11 cellular contexts compared by ENCODE assay signal in genomic region chr13:80040219-80040976, GRCh38.
A peak's percentile ranks its signal among the peaks of the same experiment; 100 is the strongest.
DNase-seq lines count a peak whose midpoint lies in the region; ATAC-seq and TF ChIP-seq lines count a peak whose summit lies in the region.
"Had no signal": no experiment of that assay in that cellular context is flagged by ENCODE, and none has a peak within 500 bp of the region (broad histone marks: within the 10 kb centered on the region; RNA-seq: fewer than 3 reads in every experiment).

No MANE protein-coding gene starts in this region.

- no peak overlapping the region for H2AFZ ChIP-seq in smooth muscle cell (ENCODE audit: low read depth)

- H3K4me2 ChIP-seq in smooth muscle cell: peak overlapping the region; percentile 57

- ATAC-seq in gastroesophageal sphincter: peak; percentile 77
- ATAC-seq in effector memory CD8-positive, alpha-beta T cell (replicated peaks): no peak
- no peak for ATAC-seq in HG03439 (IDR thresholded peaks at IDR 0.05; ENCODE audit: unreplicated experiment)

- H3K9ac ChIP-seq in smooth muscle cell (ENCODE audit: low read depth): peak overlapping the region; percentile 39

- peaks cover 23% of the 10 kb centered on the region for H3F3A ChIP-seq in smooth muscle cell (ENCODE audit: low read depth)

- H3K27me3 ChIP-seq in gastroesophageal sphincter (no peaks in the 10 kb centered on the region), smooth muscle cell (ENCODE audit: low read depth) (no peaks in the 10 kb centered on the region)
- H3K27me3 ChIP-seq: heart right ventricle had no signal

- H3K27ac ChIP-seq in gastroesophageal sphincter (no peak overlapping the region), smooth muscle cell (ENCODE audit: low read depth) (peak overlapping the region; percentile 86)
- H3K27ac ChIP-seq: heart right ventricle, WERI-Rb-1 had no signal

- no peak overlapping the region for H3K27ac Mint-ChIP-seq in effector memory CD8-positive, alpha-beta T cell
- no peak overlapping the region for H3K27ac Mint-ChIP-seq in type B pancreatic cell

- H3K27me3 Mint-ChIP-seq in effector memory CD8-positive, alpha-beta T cell: no peaks in the 10 kb centered on the region
- H3K27me3 Mint-ChIP-seq in type B pancreatic cell: no peaks in the 10 kb centered on the region

- H3K36me3 ChIP-seq in gastroesophageal sphincter (no peaks in the 10 kb centered on the region), smooth muscle cell (ENCODE audit: low read depth) (no peaks in the 10 kb centered on the region)
- H3K36me3 ChIP-seq: heart right ventricle, WERI-Rb-1 had no signal

- no peaks in the 10 kb centered on the region for H3K79me2 ChIP-seq in smooth muscle cell (ENCODE audit: low read depth)

- no peak for TF ChIP-seq CTCF in gastroesophageal sphincter (IDR thresholded peaks at IDR 0.05)
- no peak for TF ChIP-seq CTCF in smooth muscle cell (IDR thresholded peaks at IDR 0.05; ENCODE audit: borderline replicate concordance, insufficient read depth, poor library complexity, severe bottlenecking)
- no peak for TF ChIP-seq CTCF in type B pancreatic cell (conservative IDR thresholded peaks at IDR 0.05)

- H4K20me1 ChIP-seq in smooth muscle cell (ENCODE audit: low read depth): no peaks in the 10 kb centered on the region

- H3K36me3 Mint-ChIP-seq in effector memory CD8-positive, alpha-beta T cell (ENCODE audit: insufficient read depth): no peaks in the 10 kb centered on the region
- H3K36me3 Mint-ChIP-seq in type B pancreatic cell: no peaks in the 10 kb centered on the region

- no peak for TF ChIP-seq POLR2A in gastroesophageal sphincter (IDR thresholded peaks at IDR 0.05)

- no peak overlapping the region for H3K4me3 Mint-ChIP-seq in effector memory CD8-positive, alpha-beta T cell
- H3K4me3 Mint-ChIP-seq in type B pancreatic cell: no peak overlapping the region

- H3K9me3 Mint-ChIP-seq in effector memory CD8-positive, alpha-beta T cell: peaks cover 0 to 3% of the 10 kb centered on the region in 2 donors
- H3K9me3 Mint-ChIP-seq in type B pancreatic cell: peaks cover 5% of the 10 kb centered on the region

- WGBS in gastroesophageal sphincter (ENCODE audit: low coverage in 1 of 2), 2 donors: 13 to 21% methylated on average over 3 to 4 of the region's 4 CpGs
- WGBS in smooth muscle cell (ENCODE audit: low lambda C conversion rate): 11% methylated on average over 4 of the region's 4 CpGs

- H3K4me3 ChIP-seq in gastroesophageal sphincter (no peak overlapping the region), smooth muscle cell (no peak overlapping the region)
- H3K4me3 ChIP-seq: heart right ventricle had no signal

- no peaks in the 10 kb centered on the region for H3K4me1 ChIP-seq in gastroesophageal sphincter
- H3K4me1 ChIP-seq in smooth muscle cell (ENCODE audit: low read depth): peaks cover 21% of the 10 kb centered on the region

- H3K9me3 ChIP-seq in gastroesophageal sphincter: no peaks in the 10 kb centered on the region
- no peaks in the 10 kb centered on the region for H3K9me3 ChIP-seq in smooth muscle cell (replicated peaks; ENCODE audit: low read depth)
- H3K9me3 ChIP-seq: heart right ventricle had no signal

- TF ChIP-seq EP300 in gastroesophageal sphincter (IDR thresholded peaks at IDR 0.05): no peak

- DNase-seq in HCEC 1CT: peak; percentile 100
- DNase-seq in SW 1271 (lab: John Stamatoyannopoulos, UW): peak; percentile 88 to 90
- DNase-seq in smooth muscle cell (lab: John Stamatoyannopoulos, UW; ENCODE audit: unreplicated experiment): no peak
- DNase-seq in effector memory CD8-positive, alpha-beta T cell: no peak
- DNase-seq in type B pancreatic cell (ENCODE audit: extremely low spot score, unreplicated experiment): no peak
- DNase-seq: activated naive CD4-positive, alpha-beta T cell treated with anti-CD3 and anti-CD28 coated beads, Interleukin-2, amount 50 U/mL, for 16 hours; heart right ventricle; NCI-H526; WERI-Rb-1 had no signal

- H3K4me1 Mint-ChIP-seq in effector memory CD8-positive, alpha-beta T cell (ENCODE audit: low read depth in 2 of 2): no peaks in the 10 kb centered on the region
- peaks cover 14% of the 10 kb centered on the region for H3K4me1 Mint-ChIP-seq in type B pancreatic cell (ENCODE audit: unreplicated experiment)

Comparison
In these comparisons a context has a peak if more than half of its experiments do, and no peak if none do; other contexts are left out.
1. DNase-seq: peak in HCEC 1CT (single experiment) and SW 1271 (2 of 2); none in smooth muscle cell (single experiment), effector memory CD8-positive, alpha-beta T cell (0 of 3) and type B pancreatic cell (single experiment).